ENCODE assay signal across 19 cellular contexts in genomic region chr11:10727259-10727851, GRCh38. TPM values are rescaled to one million over a fixed set of nuclear protein-coding genes. Genes with fewer than 3 reads are reported as not detected.
A peak's percentile ranks its signal among the peaks of the same experiment; 100 is the strongest.
DNase-seq lines count a peak whose midpoint lies in the region; ATAC-seq and TF ChIP-seq lines count a peak whose summit lies in the region.
"Had no signal": no experiment of that assay in that cellular context is flagged by ENCODE, and none has a peak within 500 bp of the region (broad histone marks: within the 10 kb centered on the region; RNA-seq: fewer than 3 reads in every experiment).

No MANE protein-coding gene starts in this region.

- no peak overlapping the region for H3K27ac Mint-ChIP-seq in type B pancreatic cell
- no peak overlapping the region for H3K27ac Mint-ChIP-seq in activated CD4-positive, alpha-beta memory T cell treated with anti-CD3 and anti-CD28 coated beads for 36 hours
- H3K27ac Mint-ChIP-seq: activated B cell treated with CpG ODN at 0.5 μM for 24 hours; activated T-helper 2 cell treated with anti-CD3 and anti-CD28 coated beads, Interferon-gamma antibody, Interleukin-2, Interleukin-4, amounts not matched to agents 10 μg/mL and 5 μg/mL and 100 μg/mL, durations not matched to agents 14 hours and 24 hours and 36 hours; CD8-positive, alpha-beta memory T cell had no signal

- H3K27ac ChIP-seq in upper lobe of right lung: no peak overlapping the region
- H3K27ac ChIP-seq: HL-60, suprapubic skin had no signal

- H3K4me1 ChIP-seq in upper lobe of right lung: no peaks in the 10 kb centered on the region

- ATAC-seq in upper lobe of right lung: no peak
- ATAC-seq: GM12878 had no signal

- CTCF ChIA-PET in activated CD4-positive, alpha-beta memory T cell treated with anti-CD3 and anti-CD28 coated beads for 36 hours (lab: Charles Lee): interaction anchor here (0.9 to 2.3 kb wide), 4 partner anchors 10 to 321 kb away, joined by 3 to 12 read pairs (median 7); partner anchors contain the start of gene RNF141

- H3K36me3 Mint-ChIP-seq in type B pancreatic cell: peaks cover 3% of the 10 kb centered on the region
- no peaks in the 10 kb centered on the region for H3K36me3 Mint-ChIP-seq in activated CD4-positive, alpha-beta memory T cell treated with anti-CD3 and anti-CD28 coated beads for 36 hours

- TF ChIP-seq CTCF in type B pancreatic cell (conservative IDR thresholded peaks at IDR 0.05) (no peak), upper lobe of right lung (IDR thresholded peaks at IDR 0.05) (no peak)

- no peaks in the 10 kb centered on the region for H3K9me3 ChIP-seq in upper lobe of right lung
- H3K9me3 ChIP-seq: suprapubic skin had no signal

- H3K4me3 Mint-ChIP-seq in type B pancreatic cell: peak overlapping the region; percentile 50
- no peak overlapping the region for H3K4me3 Mint-ChIP-seq in activated CD4-positive, alpha-beta memory T cell treated with anti-CD3 and anti-CD28 coated beads for 36 hours
- H3K4me3 Mint-ChIP-seq: activated B cell treated with CpG ODN at 0.5 μM for 24 hours; CD8-positive, alpha-beta memory T cell had no signal

- DNase-seq in GM04503 (ENCODE audit: low read depth) (peak; percentile 85), SW480 (ENCODE audit: low spot score) (peak; percentile 9), islet precursor cell (peak; percentile 58), type B pancreatic cell (ENCODE audit: extremely low spot score, unreplicated experiment) (no peak), upper lobe of right lung (no peak), SKM-1 treated with dmso at 0.1 percent for 144 hours (lab: John Stamatoyannopoulos, UW; ENCODE audit: unreplicated experiment) (no peak)
- DNase-seq in activated CD4-positive, alpha-beta memory T cell treated with anti-CD3 and anti-CD28 coated beads for 36 hours: no peak
- DNase-seq: activated B cell treated with CpG ODN at 0.5 μM for 24 hours; CD8-positive, alpha-beta memory T cell; NCI-H1048; stimulated activated CD4-positive, alpha-beta T cell treated with anti-CD3 and anti-CD28 coated beads, Interleukin-4, amount 100 ng/mL, for 24 hours; stimulated activated CD8-positive, alpha-beta memory T cell treated with anti-CD3 and anti-CD28 coated beads, Interleukin-4, amount 100 ng/mL, for 48 hours; T-helper 1 cell had no signal

- peaks cover 3% of the 10 kb centered on the region for H3K27me3 Mint-ChIP-seq in type B pancreatic cell
- H3K27me3 Mint-ChIP-seq in activated CD4-positive, alpha-beta memory T cell treated with anti-CD3 and anti-CD28 coated beads for 36 hours: peaks cover 9% of the 10 kb centered on the region
- H3K27me3 Mint-ChIP-seq: activated B cell treated with CpG ODN at 0.5 μM for 24 hours had no signal

- H3K36me3 ChIP-seq in upper lobe of right lung: no peaks in the 10 kb centered on the region
- H3K36me3 ChIP-seq: suprapubic skin had no signal

- H3K9me3 Mint-ChIP-seq in type B pancreatic cell: peaks cover 6% of the 10 kb centered on the region
- no peaks in the 10 kb centered on the region for H3K9me3 Mint-ChIP-seq in activated CD4-positive, alpha-beta memory T cell treated with anti-CD3 and anti-CD28 coated beads for 36 hours
- H3K9me3 Mint-ChIP-seq: activated B cell treated with CpG ODN at 0.5 μM for 24 hours; CD8-positive, alpha-beta memory T cell had no signal

- no peak overlapping the region for H3K4me3 ChIP-seq in upper lobe of right lung
- H3K4me3 ChIP-seq: GM12878, suprapubic skin had no signal

- POLR2A ChIA-PET in activated CD4-positive, alpha-beta memory T cell treated with anti-CD3 and anti-CD28 coated beads for 36 hours (lab: Charles Lee): interaction anchor here (0.8 kb wide), 1 partner anchor 186 kb away, joined by 3 read pairs; the partner anchor contains the start of gene RNF141

- intact Hi-C loops in upper lobe of right lung (cut with DNase I): no loop called here
- intact Hi-C loops in activated CD4-positive, alpha-beta memory T cell treated with anti-CD3 and anti-CD28 coated beads for 36 hours (cut with micrococcal nuclease): loop anchor here (5.0 kb wide), 1 partner anchor 270 kb away; the partner anchor contains the start of gene AMPD3

- H3K4me1 Mint-ChIP-seq in type B pancreatic cell (ENCODE audit: unreplicated experiment): peaks cover 15% of the 10 kb centered on the region
- peaks cover 16% of the 10 kb centered on the region for H3K4me1 Mint-ChIP-seq in activated CD4-positive, alpha-beta memory T cell treated with anti-CD3 and anti-CD28 coated beads for 36 hours (ENCODE audit: low read depth)

- H3K27me3 ChIP-seq in upper lobe of right lung: no peaks in the 10 kb centered on the region
- H3K27me3 ChIP-seq: suprapubic skin had no signal

RNA-seq across cellular contexts. Expression of gene CTR9, which starts 23.7 kb away (rescaled TPM):
- total RNA-seq in type B pancreatic cell (ENCODE audit: low replicate concordance) (35.6 and 44.0 TPM in 2 replicates), upper lobe of right lung (31.3 TPM)
- 10 to 100 TPM; 37.6 to 39.9 TPM for total RNA-seq in activated CD4-positive, alpha-beta memory T cell treated with anti-CD3 and anti-CD28 coated beads for 36 hours

RNA-seq across cellular contexts. Expression of gene IRAG1, which starts 33.8 kb away (rescaled TPM):
- total RNA-seq in type B pancreatic cell (ENCODE audit: low replicate concordance) (1.5 and 5.1 TPM in 2 replicates), upper lobe of right lung (18.0 TPM)
- total RNA-seq in activated CD4-positive, alpha-beta memory T cell treated with anti-CD3 and anti-CD28 coated beads for 36 hours: not detected
- total RNA-seq: activated B cell treated with CpG ODN at 0.5 μM for 24 hours; activated CD8-positive, alpha-beta memory T cell treated with anti-CD3 and anti-CD28 coated beads for 36 hours; activated T-helper 2 cell treated with anti-CD3 and anti-CD28 coated beads, Interferon-gamma antibody, Interleukin-2, Interleukin-4, amounts not matched to agents 10 μg/mL and 5 μg/mL and 100 μg/mL, durations not matched to agents 14 hours and 24 hours and 36 hours; CD8-positive, alpha-beta memory T cell; Daoy had no signal

Comparison
In these comparisons a context has a peak if more than half of its experiments do, and no peak if none do; other contexts are left out.
1. DNase-seq: peak in GM04503 (single experiment), SW480 (single experiment) and islet precursor cell (single experiment); none in type B pancreatic cell (single experiment), upper lobe of right lung (single experiment), activated CD4-positive, alpha-beta memory T cell treated with anti-CD3 and anti-CD28 coated beads for 36 hours (single experiment) and SKM-1 treated with dmso at 0.1 percent for 144 hours (single experiment).